26 cellular contexts compared by ENCODE assay signal in genomic region chr1:88655145-88655544, GRCh38.
"Had no signal": no experiment of that assay in that cellular context is flagged by ENCODE, and none has a peak within 500 bp of the region (broad histone marks: within the 10 kb centered on the region; RNA-seq: fewer than 3 reads in every experiment).

No MANE protein-coding gene starts in this region.

- ATAC-seq: left ventricle myocardium superior; lower lobe of right lung; naive thymus-derived CD8-positive, alpha-beta T cell; right cardiac atrium; stimulated activated naive B cell treated with anti-CD40 and anti-IgM and Interleukin-4, amounts not matched to agents 10 μg/mL and 1 μg/mL and 100 μg/mL, for 72 hours; stimulated activated naive CD8-positive, alpha-beta T cell treated with anti-CD3 and anti-CD28 coated beads, Interleukin-15, Interleukin-2, amounts not matched to agents 100 U/mL and 50 U/mL, for 24 hours; upper lobe of right lung had no signal

- H3K4me2 ChIP-seq: smooth muscle cell had no signal

- H3K4me1 ChIP-seq: lower lobe of right lung, pancreas, prostate gland, sigmoid colon, stomach, testis, thyroid gland, upper lobe of right lung had no signal

- H3K36me3 ChIP-seq: lower lobe of right lung, pancreas, prostate gland, sigmoid colon, stomach, thyroid gland, transverse colon, upper lobe of right lung had no signal

- H3K27ac ChIP-seq: lower lobe of right lung, pancreas, prostate gland, sigmoid colon, stomach, testis, thyroid gland, upper lobe of right lung had no signal

- H3K4me3 ChIP-seq: lower lobe of right lung, pancreas, prostate gland, sigmoid colon, smooth muscle cell, stomach, testis, thyroid gland, transverse colon, upper lobe of right lung had no signal

- DNase-seq: hypothalamus; kidney; left ventricle myocardium superior; lower lobe of right lung; mammary epithelial cell; nucleus accumbens; pancreas; posterior cingulate gyrus; retina; right cardiac atrium; sigmoid colon; stimulated activated CD4-positive, alpha-beta T cell treated with anti-CD3 and anti-CD28 coated beads, Interleukin-12 subunit alpha, Interleukin-12 subunit beta, amount 100 ng/mL, for 4 hours; stimulated activated CD4-positive, alpha-beta T cell treated with anti-CD3 and anti-CD28 coated beads, Interleukin-15, amount 100 ng/mL, for 24 hours; stimulated activated CD4-positive, alpha-beta T cell treated with anti-CD3 and anti-CD28 coated beads, Interleukin-2, amount 100 ng/mL, for 24 hours; stimulated activated CD4-positive, alpha-beta T cell treated with anti-CD3 and anti-CD28 coated beads, Interleukin-4, amount 100 ng/mL, for 1 hour; stimulated activated naive B cell treated with anti-CD40 and anti-IgM and Interleukin-4, amounts not matched to agents 10 μg/mL and 1 μg/mL and 100 μg/mL, for 72 hours; stimulated activated naive CD8-positive, alpha-beta T cell treated with anti-CD3 and anti-CD28 coated beads, Interleukin-15, Interleukin-2, amounts not matched to agents 100 U/mL and 50 U/mL, for 24 hours; stomach; testis; thyroid gland; transverse colon; upper lobe of right lung had no signal

- H3K27me3 ChIP-seq: pancreas, sigmoid colon, stomach, testis, thyroid gland, transverse colon, upper lobe of right lung had no signal

- H3K9me3 ChIP-seq: lower lobe of right lung, pancreas, prostate gland, sigmoid colon, stomach, testis, thyroid gland, transverse colon, upper lobe of right lung had no signal

- FAIRE-seq: urothelium cell line had no signal
